Comparison of ENCODE assay signal across 25 cellular contexts in genomic region chr12:23657598-23657997, GRCh38.
"Had no signal": no experiment of that assay in that cellular context is flagged by ENCODE, and none has a peak within 500 bp of the region (broad histone marks: within the 10 kb centered on the region; RNA-seq: fewer than 3 reads in every experiment).

No MANE protein-coding gene starts in this region.

- DNase-seq: natural killer cell; occipital lobe; ovary; posterior cingulate gyrus; psoas muscle; right cardiac atrium; right lobe of liver; sigmoid colon; small intestine; stimulated activated CD4-positive, alpha-beta T cell treated with anti-CD3 and anti-CD28 coated beads, Interleukin-15, amount 100 ng/mL, for 24 hours; stimulated activated CD4-positive, alpha-beta T cell treated with anti-CD3 and anti-CD28 coated beads, Interleukin-4, amount 100 ng/mL, for 1 hour; stimulated activated CD4-positive, alpha-beta T cell treated with anti-CD3 and anti-CD28 coated beads, Interleukin-4, amount 100 ng/mL, for 4 hours; stimulated activated CD8-positive, alpha-beta memory T cell treated with anti-CD3 and anti-CD28 coated beads, Interleukin-4, amount 100 ng/mL, for 48 hours; stimulated activated naive CD4-positive, alpha-beta T cell; stomach; thyroid gland; trophoblast cell; upper lobe of left lung had no signal

- H3K79me2 ChIP-seq: parathyroid adenoma had no signal

- H3K27me3 ChIP-seq: neural progenitor cell, ovary, right lobe of liver, sigmoid colon, stomach, thyroid gland, tibial nerve, upper lobe of left lung, vagina had no signal

- H3K36me3 ChIP-seq: ovary, right lobe of liver, sigmoid colon, stomach, thoracic aorta, thyroid gland, tibial nerve, upper lobe of left lung, vagina had no signal

- H2AFZ ChIP-seq: neural progenitor cell, parathyroid adenoma had no signal

- ATAC-seq: natural killer cell; psoas muscle; right cardiac atrium; right lobe of liver; stimulated activated memory B cell treated with anti-CD40 and anti-IgM and Interleukin-4, amounts not matched to agents 10 μg/mL and 1 μg/mL and 100 μg/mL, for 72 hours had no signal

- H3K4me2 ChIP-seq: neural progenitor cell had no signal

- H3K9me3 ChIP-seq: ovary, psoas muscle, right lobe of liver, sigmoid colon, stomach, thoracic aorta, thyroid gland, tibial nerve, upper lobe of left lung, vagina had no signal

- FAIRE-seq: small intestine, urothelium cell line had no signal

- H3K27ac ChIP-seq: neural progenitor cell, ovary, parathyroid adenoma, psoas muscle, right lobe of liver, sigmoid colon, stomach, thoracic aorta, thyroid gland, tibial nerve, upper lobe of left lung, vagina had no signal

- H3K4me3 ChIP-seq: neural progenitor cell, ovary, psoas muscle, right lobe of liver, sigmoid colon, stomach, thoracic aorta, thyroid gland, tibial nerve, upper lobe of left lung, vagina had no signal

- H3K9ac ChIP-seq: neural progenitor cell, parathyroid adenoma had no signal

- H3K4me1 ChIP-seq: neural progenitor cell, parathyroid adenoma, psoas muscle, right lobe of liver, stomach, thyroid gland, tibial nerve, upper lobe of left lung had no signal
